ENCODE assay signal across 10 cellular contexts in genomic region chr6:47701374-47701773, GRCh38.
DNase-seq lines count a peak whose midpoint lies in the region; ATAC-seq lines count a peak whose summit lies in the region.
"Had no signal": no experiment of that assay in that cellular context is flagged by ENCODE, and none has a peak within 500 bp of the region (broad histone marks: within the 10 kb centered on the region; RNA-seq: fewer than 3 reads in every experiment).

No MANE protein-coding gene starts in this region.

- ATAC-seq in GM19043 (IDR thresholded peaks at IDR 0.05; ENCODE audit: low read depth, unreplicated experiment) (peak; percentile 99), HG02588 (IDR thresholded peaks at IDR 0.05; ENCODE audit: unreplicated experiment) (peak; percentile 79), HG03571 (IDR thresholded peaks at IDR 0.05; ENCODE audit: unreplicated experiment) (peak; percentile 87)

- DNase-seq in left kidney (ENCODE audit: low read depth, low spot score), result peak; percentile 5
- DNase-seq in T-helper 9 cell, result no peak
- DNase-seq in SIG-M5 treated with dmso at 0.1 percent for 504 hours (lab: John Stamatoyannopoulos, UW; ENCODE audit: unreplicated experiment), result no peak
- no peak for DNase-seq in NCI-H526 (lab: John Stamatoyannopoulos, UW)
- DNase-seq: NCI-H1105 treated with DMSO at 0.1 percent for 48 hours, sigmoid colon, testis had no signal
